Comparison of ENCODE assay signal across 14 cellular contexts in genomic region chr6:158356586-158357546, GRCh38. TPM values are rescaled to one million over a fixed set of nuclear protein-coding genes. Genes with fewer than 3 reads are reported as not detected.
DNase-seq lines count a peak whose midpoint lies in the region; ATAC-seq and TF ChIP-seq lines count a peak whose summit lies in the region.
"Had no signal": no experiment of that assay in that cellular context is flagged by ENCODE, and none has a peak within 500 bp of the region (broad histone marks: within the 10 kb centered on the region; RNA-seq: fewer than 3 reads in every experiment).

No MANE protein-coding gene starts in this region.

- peaks cover 66% of the 10 kb centered on the region for H3K79me2 ChIP-seq in SK-N-SH (ENCODE audit: insufficient read depth)

- TF ChIP-seq RAD21 in SK-N-SH (IDR thresholded peaks at IDR 0.05; ENCODE audit: low read length): no peak

- H3K4me2 ChIP-seq in SK-N-SH: no peak overlapping the region

- H3K9me3 ChIP-seq in SK-N-SH (no peaks in the 10 kb centered on the region), Panc1 (ENCODE audit: control insufficient read depth, insufficient read depth, low read depth, low read length) (no peaks in the 10 kb centered on the region), sigmoid colon (no peaks in the 10 kb centered on the region)
- H3K9me3 ChIP-seq: thoracic aorta had no signal

- no peak overlapping the region for H3K4me3 ChIP-seq in SK-N-SH (ENCODE audit: low read depth in 2 of 2, low read length in 1 of 2)
- H3K4me3 ChIP-seq in Panc1 (ENCODE audit: low read depth in 2 of 2, low read length in 2 of 2): no peak overlapping the region
- no peak overlapping the region for H3K4me3 ChIP-seq in sigmoid colon
- H3K4me3 ChIP-seq: thoracic aorta had no signal

- peaks cover 8% of the 10 kb centered on the region for H3F3A ChIP-seq in SK-N-SH (replicated peaks; ENCODE audit: insufficient read depth)

- CTCF ChIA-PET in SK-N-SH (lab: Yijun Ruan, JAX) (no interaction called here), Panc1 (lab: Charles Lee) (no interaction called here)

- POLR2A ChIA-PET in SK-N-SH (lab: Yijun Ruan, JAX): no interaction called here
- POLR2A ChIA-PET in Panc1 (lab: Charles Lee): no interaction called here

- ATAC-seq in SK-N-SH treated with all-trans-retinoic acid at 6 μM for 48 hours (no peak), GM21723 (IDR thresholded peaks at IDR 0.05; ENCODE audit: unreplicated experiment) (peak; percentile 30), Panc1 (peak; percentile 43; the same call in 1 of the 2 replicates), GM19328 (IDR thresholded peaks at IDR 0.05; ENCODE audit: unreplicated experiment) (no peak)

- intact Hi-C loops in Panc1 (cut with micrococcal nuclease; ENCODE audit: unreplicated experiment) (no loop called here), sigmoid colon (cut with DNase I) (no loop called here), CD14-positive monocyte (cut with micrococcal nuclease) (no loop called here)

- peaks cover 26% of the 10 kb centered on the region; the same call in 1 of the 2 replicates for H4K20me1 ChIP-seq in SK-N-SH (ENCODE audit: insufficient read depth)

- peaks cover 27% of the 10 kb centered on the region for H3K4me1 Mint-ChIP-seq in nephron progenitor cell
- peaks cover 4% of the 10 kb centered on the region for H3K4me1 Mint-ChIP-seq in CD14-positive monocyte

- no peak for TF ChIP-seq CTCF in SK-N-SH (IDR thresholded peaks at IDR 0.05)
- no peak for TF ChIP-seq CTCF in Panc1 (IDR thresholded peaks at IDR 0.05)
- no peak for TF ChIP-seq CTCF in nephron progenitor cell (IDR thresholded peaks at IDR 0.05)
- no peak for TF ChIP-seq CTCF in sigmoid colon (IDR thresholded peaks at IDR 0.05)
- no peak for TF ChIP-seq CTCF in CD14-positive monocyte (IDR thresholded peaks at IDR 0.05)

- in situ Hi-C loops in Panc1 (cut with HindIII; ENCODE audit: low pct_unique_long_range_greater_than_20kb, low sequenced_read_pairs): no loop called here

- H3K27me3 Mint-ChIP-seq in nephron progenitor cell (ENCODE audit: low read depth, poor library complexity) (no peaks in the 10 kb centered on the region), CD14-positive monocyte (ENCODE audit: low read depth in 3 of 3) (peaks cover 0 to 2% (median 2%) of the 10 kb centered on the region in 3 donors)
- H3K27me3 Mint-ChIP-seq: activated B cell treated with CpG ODN at 0.5 μM for 24 hours; activated naive CD8-positive, alpha-beta T cell treated with anti-CD3 and anti-CD28 coated beads, Interleukin-2, amount 10 ng/mL, durations not matched to agents 7 days and 5 days had no signal

- H3K4me3 Mint-ChIP-seq in nephron progenitor cell (no peak overlapping the region), CD14-positive monocyte (no peak overlapping the region)
- H3K4me3 Mint-ChIP-seq: activated B cell treated with CpG ODN at 0.5 μM for 24 hours; activated naive CD8-positive, alpha-beta T cell treated with anti-CD3 and anti-CD28 coated beads, Interleukin-2, amount 10 ng/mL, durations not matched to agents 7 days and 5 days had no signal

- H3K36me3 Mint-ChIP-seq in nephron progenitor cell (ENCODE audit: low read depth) (peaks cover 14% of the 10 kb centered on the region), CD14-positive monocyte (no peaks in the 10 kb centered on the region)

- H3K27ac ChIP-seq in SK-N-SH (ENCODE audit: low read depth in 2 of 2, low read length in 1 of 2) (peak overlapping the region in 1 of 2 experiments; percentile 51; a peak in 1 of 4 replicates), Panc1 (ENCODE audit: low read length) (no peak overlapping the region), sigmoid colon (no peak overlapping the region)
- H3K27ac ChIP-seq: 22Rv1, thoracic aorta had no signal

- peak overlapping the region; percentile 61 for H3K27ac Mint-ChIP-seq in nephron progenitor cell
- H3K27ac Mint-ChIP-seq in CD14-positive monocyte: peak overlapping the region in 2 of 7 donors; percentile 5 to 40
- H3K27ac Mint-ChIP-seq: activated B cell treated with CpG ODN at 0.5 μM for 24 hours had no signal

- no TSS peak for BruUV-seq in Panc1 (replicated peaks; lab: Mats Ljungman, UMichigan)

- TF ChIP-seq EP300 in SK-N-SH (IDR thresholded peaks at IDR 0.05; ENCODE audit: borderline replicate concordance in 1 of 2, low read depth in 1 of 2, low read length in 1 of 2): no peak
- TF ChIP-seq EP300 in sigmoid colon (IDR thresholded peaks at IDR 0.05): no peak

- 89% methylated on average over 8 of the region's 12 CpGs for WGBS in SK-N-SH (ENCODE audit: low lambda C conversion rate)
- WGBS in sigmoid colon, 2 donors: 91% methylated on average over 12 of the region's 12 CpGs

- H3K4me1 ChIP-seq in SK-N-SH (ENCODE audit: control insufficient read depth in 1 of 2, insufficient read depth in 2 of 2, low read depth in 1 of 2, low read length in 1 of 2): peaks cover 18 to 35% of the 10 kb centered on the region in 2 experiments; a peak in 3 of 4 replicates
- no peaks in the 10 kb centered on the region for H3K4me1 ChIP-seq in Panc1 (ENCODE audit: control insufficient read depth, insufficient read depth, low read length)
- peaks cover 0 to 4% (median 1%) of the 10 kb centered on the region in 4 donors for H3K4me1 ChIP-seq in sigmoid colon

- no peaks in the 10 kb centered on the region for H3K27me3 ChIP-seq in SK-N-SH (ENCODE audit: insufficient read depth)
- H3K27me3 ChIP-seq in Panc1 (ENCODE audit: control insufficient read depth, insufficient read depth, low read length): no peaks in the 10 kb centered on the region
- H3K27me3 ChIP-seq in sigmoid colon: no peaks in the 10 kb centered on the region

- H3K9me2 ChIP-seq in SK-N-SH: no peaks in the 10 kb centered on the region

- no peak overlapping the region for H3K9ac ChIP-seq in SK-N-SH

- H2AFZ ChIP-seq in SK-N-SH (ENCODE audit: low read depth): no peak overlapping the region

- H3K9me3 Mint-ChIP-seq in nephron progenitor cell (peaks cover 4% of the 10 kb centered on the region), CD14-positive monocyte (no peaks in the 10 kb centered on the region)
- H3K9me3 Mint-ChIP-seq: activated B cell treated with CpG ODN at 0.5 μM for 24 hours; activated naive CD8-positive, alpha-beta T cell treated with anti-CD3 and anti-CD28 coated beads, Interleukin-2, amount 10 ng/mL, durations not matched to agents 7 days and 5 days had no signal

- H3K36me3 ChIP-seq in SK-N-SH (replicated peaks in 1 of 2; ENCODE audit: control insufficient read depth in 1 of 2, insufficient read depth in 2 of 2, low read length in 1 of 2) (peaks cover 0 to 5% of the 10 kb centered on the region in 2 experiments), Panc1 (ENCODE audit: control insufficient read depth, insufficient read depth, low read length) (no peaks in the 10 kb centered on the region), sigmoid colon (no peaks in the 10 kb centered on the region)
- H3K36me3 ChIP-seq: thoracic aorta had no signal

- DNase-seq in SK-N-SH: peak; percentile 33
- DNase-seq in Panc1 (ENCODE audit: low read depth, low spot score): no peak
- DNase-seq in nephron progenitor cell: no peak
- DNase-seq in sigmoid colon: no peak
- no peak for DNase-seq in CD14-positive monocyte (ENCODE audit: low spot score)
- DNase-seq: activated B cell treated with CpG ODN at 0.5 μM for 24 hours; activated naive CD8-positive, alpha-beta T cell treated with anti-CD3 and anti-CD28 coated beads, Interleukin-2, amount 10 ng/mL, durations not matched to agents 7 days and 5 days; NCI-H1417 treated with DMSO at 0.1 percent for 48 hours; stimulated activated CD4-positive, alpha-beta T cell treated with anti-CD3 and anti-CD28 coated beads, Interleukin-2, amount 100 ng/mL, for 24 hours had no signal

- TF ChIP-seq POLR2A in sigmoid colon (IDR thresholded peaks at IDR 0.05): no peak

TF ChIP-seq in SK-N-SH, 30 proteins besides CTCF, POLR2A, EP300 and RAD21 (continues in another document):
- no peak for TF ChIP-seq TEAD4 (IDR thresholded peaks at IDR 0.05; ENCODE audit: borderline replicate concordance, insufficient read depth)
- no peak for TF ChIP-seq CHD2 (IDR thresholded peaks at IDR 0.05; ENCODE audit: low read length, partially characterized antibody)
- TF ChIP-seq USF2 (IDR thresholded peaks at IDR 0.05; ENCODE audit: borderline replicate concordance, low read depth, low read length): no peak
- no peak for TF ChIP-seq FOXM1 (IDR thresholded peaks at IDR 0.05; ENCODE audit: low read depth)

TF ChIP-seq in SK-N-SH treated with all-trans-retinoic acid at 6 μM for 48 hours, 23 proteins besides CTCF, POLR2A, EP300 and RAD21 (continues in another document):
- TF ChIP-seq GLIS3 (CRISPR knock-in tag; IDR thresholded peaks at IDR 0.05) (no peak), ZFP3 (CRISPR knock-in tag; IDR thresholded peaks at IDR 0.05) (no peak), TCF4 (CRISPR knock-in tag; IDR thresholded peaks at IDR 0.05; ENCODE audit: borderline replicate concordance) (no peak), ZC3H10 (CRISPR knock-in tag; IDR thresholded peaks at IDR 0.05) (no peak), ISL1 (CRISPR knock-in tag; IDR thresholded peaks at IDR 0.05) (no peak), PATZ1 (CRISPR knock-in tag; IDR thresholded peaks at IDR 0.05; ENCODE audit: borderline replicate concordance) (no peak), OSR1 (CRISPR knock-in tag; IDR thresholded peaks at IDR 0.05) (no peak), BACH2 (CRISPR knock-in tag; IDR thresholded peaks at IDR 0.05; ENCODE audit: borderline replicate concordance) (no peak), ZNF8 (CRISPR knock-in tag; IDR thresholded peaks at IDR 0.05) (no peak)

RNA-seq across cellular contexts. Expression of gene TULP4, which starts 44.6 kb away (rescaled TPM):
- polyA plus RNA-seq in SK-N-SH (2012; rRNA removed): 5.9 and 6.2 TPM in 2 replicates
- polyA plus RNA-seq in SK-N-SH (2012; cell fraction: cytosol; rRNA removed): 5.8 and 7.1 TPM in 2 replicates
- polyA plus RNA-seq in SK-N-SH (2012; cell fraction: nucleus; rRNA removed): 6.9 and 7.7 TPM in 2 replicates
- 105 TPM for total RNA-seq in Panc1 (2021; ENCODE audit: unreplicated experiment)
- 12.6 TPM for polyA plus RNA-seq in Panc1 (2012; ENCODE audit: insufficient read length)
- total RNA-seq in sigmoid colon: 100 to 1,000 TPM in 3 of 4 donors, 10 to 100 TPM in 1; 98.7 to 142 (median 138) TPM
- polyA plus RNA-seq in sigmoid colon: 10 to 100 TPM in 1 of 3 donors, 1 to 10 TPM in 2; 2.4 to 14.2 (median 5.1) TPM
- 10 to 100 TPM in 1 of 2 donors, 1 to 10 TPM in 1; 6.5 to 10.6 TPM for polyA plus RNA-seq in CD14-positive monocyte

Comparison
In these comparisons a context has a peak if more than half of its experiments do, and no peak if none do; other contexts are left out.
1. ATAC-seq: peak in GM21723 (single experiment) and Panc1 (single experiment); none in SK-N-SH treated with all-trans-retinoic acid at 6 μM for 48 hours (single experiment) and GM19328 (single experiment).